In genomic region chr9:105296445-105296844, GRCh38 we compare ENCODE assay signal across 14 cellular contexts. TPM values are rescaled to one million over a fixed set of nuclear protein-coding genes. Genes with fewer than 3 reads are reported as not detected.
DNase-seq lines count a peak whose midpoint lies in the region; ATAC-seq and TF ChIP-seq lines count a peak whose summit lies in the region.
"Had no signal": no experiment of that assay in that cellular context is flagged by ENCODE, and none has a peak within 500 bp of the region (broad histone marks: within the 10 kb centered on the region; RNA-seq: fewer than 3 reads in every experiment).

No MANE protein-coding gene starts in this region.

- peaks cover 53% of the 10 kb centered on the region for H3K4me1 ChIP-seq in cardiac muscle cell (ENCODE audit: low read depth)
- peaks cover 4 to 41% of the 10 kb centered on the region in 2 donors for H3K4me1 ChIP-seq in thyroid gland
- peaks cover 11% of the 10 kb centered on the region for H3K4me1 ChIP-seq in A673 (ENCODE audit: insufficient read depth, low read length, poor library complexity, severe bottlenecking)

- POLR2A ChIA-PET in A673 (lab: Charles Lee; ENCODE audit: low non-redundant PET): no interaction called here

- H3K27me3 ChIP-seq in cardiac muscle cell (no peaks in the 10 kb centered on the region), thyroid gland (no peaks in the 10 kb centered on the region), A673 (replicated peaks; ENCODE audit: insufficient read depth, low read depth, low read length, poor library complexity) (no peaks in the 10 kb centered on the region)
- H3K27me3 ChIP-seq: upper lobe of left lung had no signal

- DNase-seq in cardiac muscle cell (ENCODE audit: low read depth in 1 of 2, low spot score in 1 of 2) (no peak), left ventricle myocardium superior (no peak), medulla oblongata (ENCODE audit: extremely low spot score) (peak; percentile 33), thyroid gland (no peak), superior temporal gyrus (ENCODE audit: extremely low spot score) (no peak), A673 (ENCODE audit: low spot score) (no peak)
- DNase-seq: 8988T; activated CD4-positive, alpha-beta T cell treated with anti-CD3 and anti-CD28 coated beads, Interleukin-2, amount 50 U/mL, for 1 hour; COR-L47; naive thymus-derived CD8-positive, alpha-beta T cell; stimulated activated CD4-positive, alpha-beta T cell treated with anti-CD3 and anti-CD28 coated beads, Interleukin-12 subunit alpha, Interleukin-12 subunit beta, amount 100 ng/mL, for 4 hours; upper lobe of left lung had no signal

- CTCF ChIA-PET in A673 (lab: Charles Lee): no interaction called here

- BruUV-seq in A673 (replicated peaks; lab: Mats Ljungman, UMichigan): no TSS peak

- TF ChIP-seq POLR2A in thyroid gland (IDR thresholded peaks at IDR 0.05): no peak

- no peaks in the 10 kb centered on the region for H3K9me3 ChIP-seq in cardiac muscle cell (ENCODE audit: low read depth)
- no peaks in the 10 kb centered on the region for H3K9me3 ChIP-seq in thyroid gland
- H3K9me3 ChIP-seq in A673 (ENCODE audit: low read depth, low read length, poor library complexity, severe bottlenecking): no peaks in the 10 kb centered on the region
- H3K9me3 ChIP-seq: upper lobe of left lung had no signal

- intact Hi-C loops in left ventricle myocardium superior (cut with micrococcal nuclease) (no loop called here), thyroid gland (cut with DNase I) (no loop called here), A673 (cut with micrococcal nuclease; ENCODE audit: unreplicated experiment) (no loop called here)

- ATAC-seq in left ventricle myocardium superior (no peak), GM21390 (IDR thresholded peaks at IDR 0.05; ENCODE audit: unreplicated experiment) (no peak)
- ATAC-seq: naive thymus-derived CD8-positive, alpha-beta T cell had no signal

- no peak for TF ChIP-seq CTCF in cardiac muscle cell (IDR thresholded peaks at IDR 0.05; ENCODE audit: low read depth, low read length)
- TF ChIP-seq CTCF in thyroid gland (IDR thresholded peaks at IDR 0.05): no peak
- no peak for TF ChIP-seq CTCF in A673 (conservative IDR thresholded peaks at IDR 0.05; ENCODE audit: low read depth, low read length)

- WGBS in thyroid gland, 2 donors: 60 to 71% methylated on average over 1 of the region's 1 CpG

- H3K27ac ChIP-seq in cardiac muscle cell (peak overlapping the region; percentile 67), cingulate gyrus (ENCODE audit: low read depth, low read length) (peak overlapping the region; percentile 88), thyroid gland (peak overlapping the region in 2 of 3 donors; percentile 50 to 57), A673 (ENCODE audit: low read depth, low read length, poor library complexity, severe bottlenecking) (no peak overlapping the region)

- H3K4me3 ChIP-seq in cardiac muscle cell: no peak overlapping the region
- no peak overlapping the region for H3K4me3 ChIP-seq in thyroid gland (replicated peaks in 1 of 3)
- H3K4me3 ChIP-seq in A673 (ENCODE audit: low read depth, low read length, poor library complexity, severe bottlenecking): no peak overlapping the region
- H3K4me3 ChIP-seq: upper lobe of left lung had no signal

- H3K36me3 ChIP-seq in cardiac muscle cell (peaks cover 4% of the 10 kb centered on the region), thyroid gland (peaks cover 0 to 11% of the 10 kb centered on the region in 2 donors), A673 (ENCODE audit: insufficient read depth, low read length, poor library complexity, severe bottlenecking) (no peaks in the 10 kb centered on the region)

RNA-seq across cellular contexts. Expression of gene SLC44A1, which starts 52.0 kb away (rescaled TPM):
- 29.4 and 38.7 TPM in 2 replicates for total RNA-seq in cardiac muscle cell
- 32.4 and 54.2 TPM in 2 replicates for polyA plus RNA-seq in cardiac muscle cell
- total RNA-seq in left ventricle myocardium superior: 14.3 TPM
- total RNA-seq in thyroid gland: 100 to 1,000 TPM; 102 to 144 (median 132) TPM
- total RNA-seq in A673 (2021): 9.4 and 11.9 TPM in 2 replicates
